ENCODE assay signal across 11 cellular contexts in the genomic region with DNA sequence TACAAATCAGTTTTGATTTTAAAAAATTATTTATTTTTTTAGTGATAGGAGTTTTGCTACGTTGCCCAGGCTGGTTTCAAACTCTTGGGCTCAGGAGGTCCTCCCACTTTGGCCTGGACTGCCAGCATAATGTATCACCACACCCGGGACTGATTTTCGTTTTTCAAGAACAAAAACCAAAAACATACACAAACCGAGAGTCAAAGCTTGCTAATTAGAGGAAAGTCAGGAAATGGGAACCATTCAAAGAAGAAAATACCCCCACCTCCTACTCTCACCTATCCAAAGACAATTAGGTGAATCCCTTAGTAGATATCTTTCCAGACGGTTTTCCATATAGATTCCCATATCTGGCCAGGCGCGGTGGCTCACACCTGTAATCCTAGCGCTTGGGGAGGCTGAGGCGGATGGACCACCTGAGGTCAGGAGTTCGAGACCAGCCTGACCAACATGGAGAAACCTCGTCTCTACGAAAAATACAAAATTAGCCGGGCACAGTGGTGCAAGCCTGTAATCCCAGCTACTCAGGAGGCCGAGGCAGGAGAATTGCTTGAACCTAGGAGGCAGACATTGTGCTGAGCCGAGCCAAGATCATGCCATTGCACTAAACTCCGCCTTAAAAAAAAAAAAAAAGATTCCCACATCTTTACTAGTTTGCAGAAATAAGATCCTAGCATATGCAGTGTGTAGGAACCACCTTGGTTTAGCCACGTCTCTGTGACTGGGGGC. TPM values are rescaled to one million over a fixed set of nuclear protein-coding genes. Genes with fewer than 3 reads are reported as not detected.
A peak's percentile ranks its signal among the peaks of the same experiment; 100 is the strongest.
DNase-seq lines count a peak whose midpoint lies in the region; ATAC-seq, FAIRE-seq and TF ChIP-seq lines count a peak whose summit lies in the region.
"Had no signal": no experiment of that assay in that cellular context is flagged by ENCODE, and none has a peak within 500 bp of the region (broad histone marks: within the 10 kb centered on the region; RNA-seq: fewer than 3 reads in every experiment).

No MANE protein-coding gene starts in this region.

- BruUV-seq in HepG2 (replicated peaks; lab: Mats Ljungman, UMichigan) = no TSS peak
- no TSS peak for BruUV-seq in OCI-LY7 (replicated peaks; lab: Mats Ljungman, UMichigan)

- H3K79me2 ChIP-seq in HepG2 (ENCODE audit: insufficient read depth, low read length) (no peaks in the 10 kb centered on the region), OCI-LY7 (ENCODE audit: insufficient read depth, low read depth, low read length) (peaks cover 47% of the 10 kb centered on the region)

- 59% methylated on average over 17 of the region's 17 CpGs for WGBS in HepG2 (ENCODE audit: low lambda C conversion rate)
- 63% methylated on average over 13 of the region's 17 CpGs for WGBS in right lobe of liver (ENCODE audit: insufficient coverage, low coverage, low lambda C conversion rate, missing lambda C conversion rate)
- 67 to 69% methylated on average over 17 of the region's 17 CpGs for WGBS in upper lobe of left lung, 2 donors
- WGBS in psoas muscle, 3 donors = 82 to 85% (median 85%) methylated on average over 17 of the region's 17 CpGs

- H3K4me2 ChIP-seq in HepG2 (ENCODE audit: low read depth, low read length) (peak overlapping the region; percentile 58; the same call in 1 of the 2 replicates), OCI-LY7 (ENCODE audit: low read length) (peak overlapping the region; percentile 99)

- TF ChIP-seq POLR2A in HepG2 (IDR thresholded peaks at IDR 0.05; ENCODE audit: insufficient read depth in 1 of 2, low read depth in 2 of 2, low read length in 2 of 2) = no peak
- no peak for TF ChIP-seq POLR2A in right lobe of liver (IDR thresholded peaks at IDR 0.05)
- no peak for TF ChIP-seq POLR2A in upper lobe of left lung (IDR thresholded peaks at IDR 0.05)

- TF ChIP-seq CTCF in HepG2 (CRISPR knock-in tag; IDR thresholded peaks at IDR 0.05) = no peak
- TF ChIP-seq CTCF in right lobe of liver (IDR thresholded peaks at IDR 0.05) = no peak
- TF ChIP-seq CTCF in OCI-LY7 (conservative IDR thresholded peaks at IDR 0.05; ENCODE audit: low read length) = no peak
- no peak for TF ChIP-seq CTCF in upper lobe of left lung (IDR thresholded peaks at IDR 0.05)
- no peak for TF ChIP-seq CTCF in psoas muscle (IDR thresholded peaks at IDR 0.05)

- H3K4me3 ChIP-seq in HepG2 (replicated peaks in 1 of 3; ENCODE audit: insufficient read depth in 1 of 3, low read depth in 2 of 3, low read length in 3 of 3) (peak overlapping the region in 1 of 3 experiments; percentile 17; a peak in 1 of 6 replicates), right lobe of liver (no peak overlapping the region), OCI-LY7 (ENCODE audit: low read depth, low read length, poor library complexity, severe bottlenecking) (peak overlapping the region; percentile 78), duodenal mucosa (ENCODE audit: low read depth in 1 of 2, low read length in 2 of 2) (peak overlapping the region; percentile 30 to 61), upper lobe of left lung (peak overlapping the region in 3 of 4 donors; percentile 39 to 45 (median 42)), psoas muscle (no peak overlapping the region)

- no peaks in the 10 kb centered on the region for H3K9me2 ChIP-seq in OCI-LY7 (ENCODE audit: insufficient read depth, low read length)

- H2AFZ ChIP-seq in HepG2 (ENCODE audit: low read length) = no peak overlapping the region
- peak overlapping the region; percentile 79 for H2AFZ ChIP-seq in OCI-LY7 (ENCODE audit: low read length)

- DNase-seq in HepG2 (ENCODE audit: low spot score) (no peak), right lobe of liver (no peak), OCI-LY7 (ENCODE audit: low spot score) (no peak), upper lobe of left lung (no peak), medulla oblongata (ENCODE audit: extremely low spot score) (no peak), psoas muscle (no peak), COLO668 (lab: John Stamatoyannopoulos, UW; ENCODE audit: unreplicated experiment) (no peak)
- DNase-seq: heart left ventricle, PC-3 had no signal

- H3K27me3 ChIP-seq in HepG2 (ENCODE audit: control insufficient read depth in 1 of 2, insufficient read depth in 2 of 2, low read length in 2 of 2) (no peaks in the 10 kb centered on the region), right lobe of liver (no peaks in the 10 kb centered on the region), duodenal mucosa (ENCODE audit: control insufficient read depth in 1 of 2, insufficient read depth in 2 of 2, low read length in 2 of 2) (no peaks in the 10 kb centered on the region), upper lobe of left lung (no peaks in the 10 kb centered on the region), psoas muscle (ENCODE audit: insufficient read depth in 3 of 3, low read length in 2 of 3) (peaks cover 0 to 1% (median 0%) of the 10 kb centered on the region in 3 donors)

- CTCF ChIA-PET in HepG2 (lab: Yijun Ruan, JAX; ENCODE audit: low intra/inter-chr PET ratio, low total read pairs) (no interaction called here), OCI-LY7 (lab: Charles Lee; ENCODE audit: unreplicated experiment) (no interaction called here)

- intact Hi-C loops in HepG2 (cut with micrococcal nuclease; ENCODE audit: unreplicated experiment) (no loop called here), right lobe of liver (cut with DNase I) (no loop called here), OCI-LY7 (cut with micrococcal nuclease; ENCODE audit: unreplicated experiment) (loop anchor here (5.0 to 10.0 kb wide), 2 partner anchors 35 to 57 kb away; no protein-coding TSS in a partner anchor), psoas muscle (cut with DNase I) (no loop called here)

- no peak for FAIRE-seq in HepG2 (lab: Jason Lieb, UNC)

- H3K9ac ChIP-seq in HepG2 (ENCODE audit: insufficient read depth, low read depth, low read length) (no peak overlapping the region), duodenal mucosa (ENCODE audit: low read depth in 1 of 2, low read length in 2 of 2) (no peak overlapping the region)

- TF ChIP-seq RAD21 in HepG2 (CRISPR knock-in tag; IDR thresholded peaks at IDR 0.05) = no peak

- H4K20me1 ChIP-seq in HepG2 (ENCODE audit: insufficient read depth, low read length) (no peaks in the 10 kb centered on the region), OCI-LY7 (ENCODE audit: insufficient read depth, low read length) (no peaks in the 10 kb centered on the region)

- POLR2A ChIA-PET in HepG2 (lab: Yijun Ruan, JAX) (interaction anchor here (5.2 kb wide), 1 partner anchor 17 kb away, joined by 23 read pairs; a partner anchor contains a TSS), OCI-LY7 (lab: Charles Lee) (interaction anchor here (0.7 to 1.1 kb wide), 4 partner anchors 8 to 333 kb away, joined by 3 to 5 read pairs (median 4); a partner anchor contains a TSS)

- no peaks in the 10 kb centered on the region for H3K36me3 ChIP-seq in HepG2 (replicated peaks in 1 of 2; ENCODE audit: control insufficient read depth in 1 of 2, insufficient read depth in 2 of 2, low read length in 2 of 2)
- H3K36me3 ChIP-seq in right lobe of liver = no peaks in the 10 kb centered on the region
- H3K36me3 ChIP-seq in OCI-LY7 (ENCODE audit: insufficient read depth, low read length) = peaks cover 6% of the 10 kb centered on the region; the same call in 1 of the 2 replicates
- H3K36me3 ChIP-seq in duodenal mucosa (ENCODE audit: control insufficient read depth in 1 of 2, insufficient read depth in 2 of 2, low read length in 2 of 2) = no peaks in the 10 kb centered on the region
- H3K36me3 ChIP-seq in upper lobe of left lung = no peaks in the 10 kb centered on the region
- no peaks in the 10 kb centered on the region for H3K36me3 ChIP-seq in psoas muscle (ENCODE audit: insufficient read depth in 1 of 2, low read depth in 1 of 2)
- H3K36me3 ChIP-seq: heart left ventricle had no signal

- H3K9me3 ChIP-seq in HepG2 (ENCODE audit: low read length) (no peaks in the 10 kb centered on the region), right lobe of liver (no peaks in the 10 kb centered on the region), OCI-LY7 (ENCODE audit: low read length) (no peaks in the 10 kb centered on the region), duodenal mucosa (ENCODE audit: control insufficient read depth in 1 of 2, low read length in 2 of 2) (no peaks in the 10 kb centered on the region), upper lobe of left lung (no peaks in the 10 kb centered on the region), psoas muscle (no peaks in the 10 kb centered on the region)
- H3K9me3 ChIP-seq: heart left ventricle had no signal

- TF ChIP-seq EP300 in HepG2 (IDR thresholded peaks at IDR 0.05; ENCODE audit: low read depth in 2 of 2, low read length in 2 of 2) = no peak
- no peak for TF ChIP-seq EP300 in HepG2 (CRISPR knock-in tag; IDR thresholded peaks at IDR 0.05; ENCODE audit: borderline replicate concordance)
- TF ChIP-seq EP300 in upper lobe of left lung (IDR thresholded peaks at IDR 0.05) = no peak

- ATAC-seq in HepG2 (no peak), right lobe of liver (no peak), upper lobe of left lung (ENCODE audit: low FRiP score in 2 of 2) (no peak), psoas muscle (no peak)
- ATAC-seq: left lobe of liver, PC-3 had no signal

- H3K4me1 ChIP-seq in HepG2 (ENCODE audit: insufficient read depth, low read length) = peaks cover 65% of the 10 kb centered on the region
- no peaks in the 10 kb centered on the region for H3K4me1 ChIP-seq in right lobe of liver
- peaks cover 37% of the 10 kb centered on the region for H3K4me1 ChIP-seq in OCI-LY7 (ENCODE audit: insufficient read depth, low read length, poor library complexity, severe bottlenecking)
- H3K4me1 ChIP-seq in duodenal mucosa (ENCODE audit: control insufficient read depth in 1 of 2, insufficient read depth in 2 of 2, low read length in 2 of 2) = peaks cover 11 to 19% of the 10 kb centered on the region in 2 donors
- peaks cover 0 to 25% (median 22%) of the 10 kb centered on the region in 4 donors for H3K4me1 ChIP-seq in upper lobe of left lung
- no peaks in the 10 kb centered on the region for H3K4me1 ChIP-seq in psoas muscle

- in situ Hi-C loops in HepG2 (cut with HindIII; ENCODE audit: extremely low pct_ligation_motif_present, low pct_unique_long_range_greater_than_20kb) = no loop called here

- no peak overlapping the region for H3K27ac ChIP-seq in HepG2 (ENCODE audit: extremely low read length, insufficient read depth, low read length)
- H3K27ac ChIP-seq in right lobe of liver = no peak overlapping the region
- peak overlapping the region; percentile 81 for H3K27ac ChIP-seq in OCI-LY7 (ENCODE audit: low read depth, low read length, poor library complexity, severe bottlenecking)
- no peak overlapping the region for H3K27ac ChIP-seq in duodenal mucosa (ENCODE audit: low read depth, low read length)
- peak overlapping the region in 1 of 4 donors; percentile 74 for H3K27ac ChIP-seq in upper lobe of left lung
- H3K27ac ChIP-seq in psoas muscle = no peak overlapping the region

RNA-seq across cellular contexts. Expression of a gene that starts 0.9 kb away (rescaled TPM):
- total RNA-seq in HepG2 (2016; rRNA removed; fragmentation: Illumina TruSeq; extraction: Trizol) (0.22 and 0.38 TPM in 2 replicates), right lobe of liver (1 to 10 TPM in 4 of 6 experiments, under 1 TPM in 2; 0.60 to 3.3 (median 1.4) TPM), OCI-LY7 (2022) (87.6 and 90.5 TPM in 2 replicates), upper lobe of left lung (100 to 1,000 TPM in 1 of 6 donors, 10 to 100 TPM in 5; 16.8 to 112 (median 39.7) TPM), psoas muscle (1 to 10 TPM in 1 of 4 donors, under 1 TPM in 3; 0.54 to 1.5 (median 0.65) TPM)
- total RNA-seq in HepG2 (2016; cell fraction: cytosol; rRNA removed; fragmentation: Illumina TruSeq; extraction: Trizol; ENCODE audit: low read depth) = 0.10 TPM in 1 of 2 replicates, not detected in the other
- total RNA-seq in HepG2 (2016; cell fraction: insoluble cytoplasmic fraction; rRNA removed; fragmentation: Illumina TruSeq; extraction: Trizol) = 0.10 and 0.35 TPM in 2 replicates
- total RNA-seq in HepG2 (2016; cell fraction: membrane; rRNA removed; fragmentation: Illumina TruSeq; extraction: Trizol) = 0.06 TPM in 1 of 2 replicates, not detected in the other
- total RNA-seq in HepG2 (2016; cell fraction: nucleus; rRNA removed; fragmentation: Illumina TruSeq; extraction: Trizol) = 0.28 and 0.34 TPM in 2 replicates
- polyA plus RNA-seq in HepG2 (2011; rRNA removed) (1.6 and 3.8 TPM in 2 replicates), psoas muscle (under 1 TPM; 0.13 to 0.25 (median 0.22) TPM)
- polyA plus RNA-seq in HepG2 (2011; cell fraction: cytosol; rRNA removed) = 0.94 and 1.1 TPM in 2 replicates
- polyA plus RNA-seq in HepG2 (2011; cell fraction: nucleus; rRNA removed) = 1.1 and 2.5 TPM in 2 replicates
- polyA plus RNA-seq in HepG2 (2012) = 2.4 and 2.5 TPM in 2 replicates
- polyA plus RNA-seq in HepG2 (2016; cell fraction: cytosol; fragmentation: Illumina TruSeq; extraction: Trizol; ENCODE audit: low read depth) = 0.07 and 0.09 TPM in 2 replicates
- polyA plus RNA-seq in HepG2 (2016; cell fraction: insoluble cytoplasmic fraction; fragmentation: Illumina TruSeq; extraction: Trizol; ENCODE audit: low read depth) = 0.25 and 0.39 TPM in 2 replicates
- 0.13 and 0.23 TPM in 2 replicates for polyA plus RNA-seq in HepG2 (2016; cell fraction: membrane; fragmentation: Illumina TruSeq; extraction: Trizol; ENCODE audit: low read depth)
- polyA plus RNA-seq in HepG2 (2016; cell fraction: nucleus; fragmentation: Illumina TruSeq; extraction: Trizol; ENCODE audit: insufficient read depth, low read depth) = 0.44 and 1.1 TPM in 2 replicates
- polyA minus RNA-seq in HepG2 (2011; rRNA and poly(A)+ RNA removed; ENCODE audit: low replicate concordance) = 1.7 and 5.3 TPM in 2 replicates
- polyA minus RNA-seq in HepG2 (2011; cell fraction: cytosol; rRNA and poly(A)+ RNA removed) = 0.79 and 1.7 TPM in 2 replicates
- 0.52 and 1.4 TPM in 2 replicates for polyA minus RNA-seq in HepG2 (2011; cell fraction: nucleus; rRNA and poly(A)+ RNA removed)
- 43.6 and 59.4 TPM in 2 replicates for total RNA-seq in OCI-LY7 (2014; rRNA removed; shearing (Covaris generic))
- total RNA-seq: PC-3 had no signal

RNA-seq across cellular contexts. Expression of a gene that starts 16.8 kb away (rescaled TPM):
- total RNA-seq in HepG2 (2016; rRNA removed; fragmentation: Illumina TruSeq; extraction: Trizol) (218 and 244 TPM in 2 replicates), right lobe of liver (100 to 1,000 TPM in 5 of 6 experiments, 10 to 100 TPM in 1; 95.2 to 154 (median 128) TPM), OCI-LY7 (2022) (12.6 and 15.8 TPM in 2 replicates), upper lobe of left lung (10 to 100 TPM in 3 of 6 donors, 1 to 10 TPM in 3; 4.8 to 17.8 (median 9.8) TPM), psoas muscle (1 to 10 TPM; 2.3 to 9.9 (median 3.0) TPM)
- 87.1 and 92.9 TPM in 2 replicates for total RNA-seq in HepG2 (2016; cell fraction: cytosol; rRNA removed; fragmentation: Illumina TruSeq; extraction: Trizol; ENCODE audit: low read depth)
- total RNA-seq in HepG2 (2016; cell fraction: insoluble cytoplasmic fraction; rRNA removed; fragmentation: Illumina TruSeq; extraction: Trizol) = 223 and 253 TPM in 2 replicates
- total RNA-seq in HepG2 (2016; cell fraction: membrane; rRNA removed; fragmentation: Illumina TruSeq; extraction: Trizol) = 152 and 159 TPM in 2 replicates
- 99.3 and 115 TPM in 2 replicates for total RNA-seq in HepG2 (2016; cell fraction: nucleus; rRNA removed; fragmentation: Illumina TruSeq; extraction: Trizol)
- polyA plus RNA-seq in HepG2 (2011; rRNA removed) (130 and 137 TPM in 2 replicates), psoas muscle (1 to 10 TPM in 1 of 3 donors, under 1 TPM in 2; 0.75 to 1.4 (median 0.96) TPM)
- 103 and 170 TPM in 2 replicates for polyA plus RNA-seq in HepG2 (2011; cell fraction: cytosol; rRNA removed)
- polyA plus RNA-seq in HepG2 (2011; cell fraction: nucleus; rRNA removed) = 80.0 and 88.2 TPM in 2 replicates
- polyA plus RNA-seq in HepG2 (2012) = 123 and 130 TPM in 2 replicates
- polyA plus RNA-seq in HepG2 (2016; cell fraction: cytosol; fragmentation: Illumina TruSeq; extraction: Trizol; ENCODE audit: low read depth) = 105 and 118 TPM in 2 replicates
- polyA plus RNA-seq in HepG2 (2016; cell fraction: insoluble cytoplasmic fraction; fragmentation: Illumina TruSeq; extraction: Trizol; ENCODE audit: low read depth) = 245 and 255 TPM in 2 replicates
- 133 and 135 TPM in 2 replicates for polyA plus RNA-seq in HepG2 (2016; cell fraction: membrane; fragmentation: Illumina TruSeq; extraction: Trizol; ENCODE audit: low read depth)
- 215 and 218 TPM in 2 replicates for polyA plus RNA-seq in HepG2 (2016; cell fraction: nucleus; fragmentation: Illumina TruSeq; extraction: Trizol; ENCODE audit: insufficient read depth, low read depth)
- polyA minus RNA-seq in HepG2 (2011; rRNA and poly(A)+ RNA removed; ENCODE audit: low replicate concordance) = 1.2 and 248 TPM in 2 replicates
- 160 and 171 TPM in 2 replicates for polyA minus RNA-seq in HepG2 (2011; cell fraction: cytosol; rRNA and poly(A)+ RNA removed)
- polyA minus RNA-seq in HepG2 (2011; cell fraction: nucleus; rRNA and poly(A)+ RNA removed) = 30.1 and 34.9 TPM in 2 replicates
- total RNA-seq in OCI-LY7 (2014; rRNA removed; shearing (Covaris generic)) = 9.4 and 10.6 TPM in 2 replicates

Comparison
In these comparisons a context has a peak if more than half of its experiments do, and no peak if none do; other contexts are left out.
1. H3K4me3 ChIP-seq: peak in OCI-LY7 (single experiment), duodenal mucosa (2 of 2) and upper lobe of left lung (3 of 4); none in right lobe of liver (0 of 3) and psoas muscle (single experiment).
2. RNA of a gene that starts 0.9 kb away (total RNA-seq): 43.6 to 90.5 TPM in OCI-LY7 and 16.8 to 112 TPM in upper lobe of left lung; 0.60 to 3.3 TPM in right lobe of liver, 0.54 to 1.5 TPM in psoas muscle and 0.06 to 0.38 TPM in HepG2; every median in the first group is over 4 times any median in the second.
3. RNA of a gene that starts 16.8 kb away (total RNA-seq): 87.1 to 253 TPM in HepG2 and 95.2 to 154 TPM in right lobe of liver; 9.4 to 15.8 TPM in OCI-LY7, 4.8 to 17.8 TPM in upper lobe of left lung and 2.3 to 9.9 TPM in psoas muscle; every median in the first group is over 4 times any median in the second.